ENCODE assay signal across 31 cellular contexts in genomic region chr11:32381149-32381548, GRCh38. TPM values are rescaled to one million over a fixed set of nuclear protein-coding genes. Genes with fewer than 3 reads are reported as not detected.
"Had no signal": no experiment of that assay in that cellular context is flagged by ENCODE, and none has a peak within 500 bp of the region (broad histone marks: within the 10 kb centered on the region; RNA-seq: fewer than 3 reads in every experiment).

No MANE protein-coding gene starts in this region.

- DNase-seq: activated CD4-positive, alpha-beta T cell treated with anti-CD3 and anti-CD28 coated beads for 1 hour; activated CD4-positive, alpha-beta T cell treated with anti-CD3 and anti-CD28 coated beads for 48 hours; activated CD4-positive, CD25-positive, alpha-beta regulatory T cell; activated CD8-positive, alpha-beta T cell treated with anti-CD3 and anti-CD28 coated beads for 36 hours; activated effector memory CD4-positive, alpha-beta T cell treated with anti-CD3 and anti-CD28 coated beads, Interleukin-2, amount 50 U/mL, for 16 hours; activated naive CD4-positive, alpha-beta T cell; activated naive CD4-positive, alpha-beta T cell treated with anti-CD3 and anti-CD28 coated beads, Interleukin-2, amount 50 U/mL, for 16 hours; activated naive CD8-positive, alpha-beta T cell treated with anti-CD3 and anti-CD28 coated beads for 36 hours; activated T-cell treated with anti-CD3 and anti-CD28 coated beads, Interleukin-2, amount 50 U/mL, for 1 hour; activated T-cell treated with anti-CD3 and anti-CD28 coated beads, Interleukin-2, amount 50 U/mL, for 72 hours; amniotic stem cell; aorta; brain microvascular endothelial cell; MM.1S; MV-4-11; NCI-H1092; NCI-H1436 treated with DMSO at 0.1 percent for 48 hours; NCI-H1694 treated with DMSO at 0.1 percent for 48 hours; NCI-H2029; NCI-H345; NCI-H524 treated with DMSO at 0.1 percent for 48 hours; PC-9; Right ventricle myocardium superior; T1000; WERI-Rb-1 had no signal

- ATAC-seq: activated CD8-positive, alpha-beta T cell treated with anti-CD3 and anti-CD28 coated beads for 36 hours; activated T-cell treated with anti-CD3 and anti-CD28 coated beads, Interleukin-2, amount 50 U/mL, for 72 hours; activated T-helper 17 cell treated with anti-CD3 and anti-CD28 coated beads, Interleukin-2, amount 50 U/mL, for 72 hours had no signal

- H3K4me1 Mint-ChIP-seq: activated naive CD8-positive, alpha-beta T cell treated with anti-CD3 and anti-CD28 coated beads for 36 hours; activated T-helper 17 cell treated with anti-CD3 and anti-CD28 coated beads, Interleukin-2, amount 50 U/mL, for 72 hours had no signal

- H3K36me3 Mint-ChIP-seq: activated naive CD8-positive, alpha-beta T cell treated with anti-CD3 and anti-CD28 coated beads for 36 hours had no signal

- H3K4me3 ChIP-seq: PC-9 had no signal

- H3K9me3 Mint-ChIP-seq: activated CD8-positive, alpha-beta T cell treated with anti-CD3 and anti-CD28 coated beads for 36 hours; activated naive CD8-positive, alpha-beta T cell treated with anti-CD3 and anti-CD28 coated beads for 36 hours; activated T-cell treated with anti-CD3 and anti-CD28 coated beads, Interleukin-2, amount 50 U/mL, for 72 hours; activated T-helper 17 cell treated with anti-CD3 and anti-CD28 coated beads, Interleukin-2, amount 50 U/mL, for 72 hours had no signal

- H3K27ac ChIP-seq: brain microvascular endothelial cell, KMS-11, PC-9, WERI-Rb-1 had no signal

- H3K27me3 ChIP-seq: brain microvascular endothelial cell had no signal

- H3K4me3 Mint-ChIP-seq: activated CD8-positive, alpha-beta T cell treated with anti-CD3 and anti-CD28 coated beads for 36 hours; activated naive CD8-positive, alpha-beta T cell treated with anti-CD3 and anti-CD28 coated beads for 36 hours; activated T-cell treated with anti-CD3 and anti-CD28 coated beads, Interleukin-2, amount 50 U/mL, for 72 hours; activated T-helper 17 cell treated with anti-CD3 and anti-CD28 coated beads, Interleukin-2, amount 50 U/mL, for 72 hours had no signal

- H3K27ac Mint-ChIP-seq: activated CD8-positive, alpha-beta T cell treated with anti-CD3 and anti-CD28 coated beads for 36 hours; activated naive CD8-positive, alpha-beta T cell treated with anti-CD3 and anti-CD28 coated beads for 36 hours; activated T-cell treated with anti-CD3 and anti-CD28 coated beads, Interleukin-2, amount 50 U/mL, for 72 hours; activated T-helper 17 cell treated with anti-CD3 and anti-CD28 coated beads, Interleukin-2, amount 50 U/mL, for 72 hours had no signal

- H3K36me3 ChIP-seq: brain microvascular endothelial cell, WERI-Rb-1 had no signal

RNA-seq across cellular contexts. Expression of gene WT1, which starts 54.2 kb away (rescaled TPM):
- total RNA-seq: activated CD8-positive, alpha-beta memory T cell treated with anti-CD3 and anti-CD28 coated beads for 36 hours; activated CD8-positive, alpha-beta T cell treated with anti-CD3 and anti-CD28 coated beads for 36 hours; activated naive CD8-positive, alpha-beta T cell treated with anti-CD3 and anti-CD28 coated beads for 36 hours; activated T-cell treated with anti-CD3 and anti-CD28 coated beads, Interleukin-2, amount 50 U/mL, for 72 hours; activated T-helper 17 cell treated with anti-CD3 and anti-CD28 coated beads, Interleukin-2, amount 50 U/mL, for 72 hours; OCI-LY7; PC-9; T-helper 1 cell treated with Interleukin-12 subunit alpha and Interleukin-12 subunit beta and Interleukin-4 antibody, amounts not matched to agents 30 ng/mL and 1 ng/mL, for 36 hours; T-helper 2 cell treated with Interferon-gamma antibody and Interleukin-4, amounts not matched to agents 100 ng/mL and 5 ng/mL, for 36 hours had no signal
